Comparison of ENCODE assay signal across 1 cellular context in genomic region chr5:176899946-176900782, GRCh38.
TF ChIP-seq lines count a peak whose summit lies in the region.

No MANE protein-coding gene starts in this region.

TF ChIP-seq in A549, 52 proteins besides CTCF, POLR2A, EP300 and RAD21 (continued from another document):
- TF ChIP-seq ELK1 (IDR thresholded peaks at IDR 0.05; ENCODE audit: low read depth, low read length) = no peak
- TF ChIP-seq HDAC2 (IDR thresholded peaks at IDR 0.05) = no peak
TF ChIP-seq in A549: peak in this region for 0.
